Comparison of ENCODE assay signal across 15 cellular contexts in genomic region chr5:111922344-111922743, GRCh38.
DNase-seq lines count a peak whose midpoint lies in the region; ATAC-seq and TF ChIP-seq lines count a peak whose summit lies in the region.
"Had no signal": no experiment of that assay in that cellular context is flagged by ENCODE, and none has a peak within 500 bp of the region (broad histone marks: within the 10 kb centered on the region; RNA-seq: fewer than 3 reads in every experiment).

No MANE protein-coding gene starts in this region.

- no TSS peak for BruUV-seq in MCF 10A (replicated peaks; lab: Mats Ljungman, UMichigan)

- H3K36me3 Mint-ChIP-seq in stimulated activated naive B cell treated with anti-CD40 and anti-IgM and Interleukin-4, amounts not matched to agents 10 μg/mL and 1 μg/mL and 100 μg/mL, for 72 hours = no peaks in the 10 kb centered on the region
- no peaks in the 10 kb centered on the region for H3K36me3 Mint-ChIP-seq in MCF 10A (ENCODE audit: insufficient read depth, unreplicated experiment)
- H3K36me3 Mint-ChIP-seq: CD4-positive, CD25-positive, alpha-beta regulatory T cell; CD8-positive, alpha-beta memory T cell; IgD-negative memory B cell had no signal

- no peak for ATAC-seq in stimulated activated naive B cell treated with anti-CD40 and anti-IgM and Interleukin-4, amounts not matched to agents 10 μg/mL and 1 μg/mL and 100 μg/mL, for 72 hours (replicated peaks)

- TF ChIP-seq CTCF in MCF 10A (IDR thresholded peaks at IDR 0.05; ENCODE audit: unreplicated experiment) = no peak

- no peaks in the 10 kb centered on the region for H3K27me3 Mint-ChIP-seq in stimulated activated naive B cell treated with anti-CD40 and anti-IgM and Interleukin-4, amounts not matched to agents 10 μg/mL and 1 μg/mL and 100 μg/mL, for 72 hours
- no peaks in the 10 kb centered on the region for H3K27me3 Mint-ChIP-seq in MCF 10A (ENCODE audit: insufficient read depth, unreplicated experiment)
- H3K27me3 Mint-ChIP-seq: CD4-positive, CD25-positive, alpha-beta regulatory T cell; IgD-negative memory B cell had no signal

- DNase-seq in DMS 273 treated with DMSO at 0.1 percent for 48 hours (lab: John Stamatoyannopoulos, UW) = peak; percentile 56
- peak; percentile 41 for DNase-seq in NCI-H1694 treated with DMSO at 0.1 percent for 48 hours (lab: John Stamatoyannopoulos, UW)
- peak; percentile 13 to 37 for DNase-seq in cerebellar nuclear complex (lab: John Stamatoyannopoulos, UW)
- DNase-seq in stimulated activated naive B cell treated with anti-CD40 and anti-IgM and Interleukin-4, amounts not matched to agents 10 μg/mL and 1 μg/mL and 100 μg/mL, for 72 hours = no peak
- DNase-seq in MCF 10A (ENCODE audit: unreplicated experiment) = no peak
- DNase-seq in activated T-cell treated with anti-CD3 and anti-CD28 coated beads, Interleukin-2, amount 50 U/mL, for 1 hour = no peak
- DNase-seq: BE2C; CD4-positive, CD25-positive, alpha-beta regulatory T cell; CD8-positive, alpha-beta memory T cell; COR-L47; DMS153; DMS79; GF-D8; H9 had no signal

- H3K9me3 Mint-ChIP-seq in stimulated activated naive B cell treated with anti-CD40 and anti-IgM and Interleukin-4, amounts not matched to agents 10 μg/mL and 1 μg/mL and 100 μg/mL, for 72 hours = peaks cover 0 to 3% of the 10 kb centered on the region in 2 donors
- H3K9me3 Mint-ChIP-seq in MCF 10A (ENCODE audit: unreplicated experiment) = peaks cover 8% of the 10 kb centered on the region

- no peak overlapping the region for H3K27ac Mint-ChIP-seq in stimulated activated naive B cell treated with anti-CD40 and anti-IgM and Interleukin-4, amounts not matched to agents 10 μg/mL and 1 μg/mL and 100 μg/mL, for 72 hours
- H3K27ac Mint-ChIP-seq in MCF 10A (ENCODE audit: low read depth, unreplicated experiment) = no peak overlapping the region
- H3K27ac Mint-ChIP-seq: CD4-positive, CD25-positive, alpha-beta regulatory T cell; CD8-positive, alpha-beta memory T cell; H9; IgD-negative memory B cell had no signal

- no peak overlapping the region for H3K4me3 Mint-ChIP-seq in stimulated activated naive B cell treated with anti-CD40 and anti-IgM and Interleukin-4, amounts not matched to agents 10 μg/mL and 1 μg/mL and 100 μg/mL, for 72 hours
- H3K4me3 Mint-ChIP-seq in MCF 10A (ENCODE audit: unreplicated experiment) = no peak overlapping the region
- H3K4me3 Mint-ChIP-seq: CD4-positive, CD25-positive, alpha-beta regulatory T cell; CD8-positive, alpha-beta memory T cell; H9; IgD-negative memory B cell had no signal

- POLR2A ChIA-PET in MCF 10A (lab: Yijun Ruan, JAX) = no interaction called here

- intact Hi-C loops in MCF 10A (cut with micrococcal nuclease) = no loop called here

- CTCF ChIA-PET in MCF 10A (lab: Yijun Ruan, JAX) = no interaction called here

- H3K4me1 Mint-ChIP-seq in stimulated activated naive B cell treated with anti-CD40 and anti-IgM and Interleukin-4, amounts not matched to agents 10 μg/mL and 1 μg/mL and 100 μg/mL, for 72 hours = peaks cover 0 to 4% of the 10 kb centered on the region in 2 donors
- H3K4me1 Mint-ChIP-seq in MCF 10A (ENCODE audit: insufficient read depth, unreplicated experiment) = no peaks in the 10 kb centered on the region
- H3K4me1 Mint-ChIP-seq: CD4-positive, CD25-positive, alpha-beta regulatory T cell; CD8-positive, alpha-beta memory T cell; H9; IgD-negative memory B cell had no signal

Comparison
In these comparisons a context has a peak if more than half of its experiments do, and no peak if none do; other contexts are left out.
1. DNase-seq: peak in DMS 273 treated with DMSO at 0.1 percent for 48 hours (single experiment), NCI-H1694 treated with DMSO at 0.1 percent for 48 hours (single experiment) and cerebellar nuclear complex (2 of 2); none in stimulated activated naive B cell treated with anti-CD40 and anti-IgM and Interleukin-4, amounts not matched to agents 10 μg/mL and 1 μg/mL and 100 μg/mL, for 72 hours (single experiment), MCF 10A (single experiment) and activated T-cell treated with anti-CD3 and anti-CD28 coated beads, Interleukin-2, amount 50 U/mL, for 1 hour (single experiment).